8 cellular contexts compared by ENCODE assay signal in the genomic region with DNA sequence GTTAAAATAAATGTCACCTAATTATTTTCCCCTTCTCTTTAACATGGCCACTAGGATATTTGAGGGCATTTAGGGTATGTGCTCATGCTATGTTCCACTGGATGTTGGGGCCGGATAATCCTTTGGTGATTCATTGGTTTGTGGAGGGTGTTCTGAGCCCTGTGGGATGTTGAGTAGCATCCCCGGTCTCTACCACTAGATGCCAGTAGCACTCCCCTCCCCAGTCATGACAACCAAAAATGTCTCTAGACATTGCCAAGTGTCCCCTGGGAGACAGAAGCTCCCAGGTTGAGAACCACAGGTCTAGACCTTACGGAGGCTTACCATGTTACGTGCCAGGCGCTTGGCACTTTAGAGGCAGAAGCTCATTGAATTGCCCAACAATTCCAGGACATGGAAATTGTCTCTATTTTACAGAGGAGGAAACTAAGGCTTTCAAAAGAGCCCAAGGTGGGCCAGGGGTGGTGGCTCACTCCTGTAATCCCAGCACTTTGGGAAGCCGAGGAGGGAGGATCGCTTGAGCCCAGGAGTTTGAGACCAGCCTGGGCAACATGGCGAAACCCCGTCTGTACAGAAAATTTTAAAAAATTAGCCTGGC. TPM values are rescaled to one million over a fixed set of nuclear protein-coding genes. Genes with fewer than 3 reads are reported as not detected.
DNase-seq lines count a peak whose midpoint lies in the region; ATAC-seq, FAIRE-seq and TF ChIP-seq lines count a peak whose summit lies in the region.

No MANE protein-coding gene starts in this region.

- H3K27me3 ChIP-seq in HAP-1 (ENCODE audit: low read depth) (peaks cover 36% of the 10 kb centered on the region), body of pancreas (peaks cover 0 to 11% of the 10 kb centered on the region in 2 donors), lower lobe of right lung (ENCODE audit: low read depth) (peaks cover 48% of the 10 kb centered on the region)

- no TSS peak for BruUV-seq in OCI-LY7 (replicated peaks; lab: Mats Ljungman, UMichigan)

- H3K9me2 ChIP-seq in OCI-LY7 (ENCODE audit: insufficient read depth, low read length) = no peaks in the 10 kb centered on the region

- ATAC-seq in body of pancreas = no peak
- ATAC-seq in lower lobe of right lung = peak; percentile 35 to 38
- no peak for ATAC-seq in GM18502 (IDR thresholded peaks at IDR 0.05; ENCODE audit: poor library complexity, unreplicated experiment)

- H3K4me2 ChIP-seq in OCI-LY7 (ENCODE audit: low read length) = no peak overlapping the region

- H3K9me3 ChIP-seq in HAP-1 (no peaks in the 10 kb centered on the region), OCI-LY7 (ENCODE audit: low read length) (no peaks in the 10 kb centered on the region), body of pancreas (no peaks in the 10 kb centered on the region), lower lobe of right lung (no peaks in the 10 kb centered on the region)

- no peaks in the 10 kb centered on the region for H3K4me1 ChIP-seq in HAP-1
- no peaks in the 10 kb centered on the region for H3K4me1 ChIP-seq in OCI-LY7 (ENCODE audit: insufficient read depth, low read length, poor library complexity, severe bottlenecking)
- H3K4me1 ChIP-seq in body of pancreas = no peaks in the 10 kb centered on the region
- no peaks in the 10 kb centered on the region for H3K4me1 ChIP-seq in lower lobe of right lung

- no peak overlapping the region for H2AFZ ChIP-seq in OCI-LY7 (ENCODE audit: low read length)

- no peak overlapping the region for H3K27ac ChIP-seq in OCI-LY7 (ENCODE audit: low read depth, low read length, poor library complexity, severe bottlenecking)
- H3K27ac ChIP-seq in body of pancreas = no peak overlapping the region
- no peak overlapping the region for H3K27ac ChIP-seq in lower lobe of right lung

- FAIRE-seq in D721Med (lab: Jason Lieb, UNC) = no peak

- H3K36me3 ChIP-seq in HAP-1 (replicated peaks) (no peaks in the 10 kb centered on the region), OCI-LY7 (ENCODE audit: insufficient read depth, low read length) (no peaks in the 10 kb centered on the region), body of pancreas (replicated peaks in 1 of 2; ENCODE audit: insufficient read depth in 1 of 2, low read depth in 2 of 2) (no peaks in the 10 kb centered on the region), lower lobe of right lung (no peaks in the 10 kb centered on the region)

- intact Hi-C loops in OCI-LY7 (cut with micrococcal nuclease; ENCODE audit: unreplicated experiment) (loop anchor here (1.0 to 5.0 kb wide), 2 partner anchors 78 to 98 kb away; no protein-coding TSS in a partner anchor), body of pancreas (cut with DNase I) (no loop called here), lower lobe of right lung (cut with DNase I) (no loop called here)

- H4K20me1 ChIP-seq in OCI-LY7 (ENCODE audit: insufficient read depth, low read length) = no peaks in the 10 kb centered on the region

- WGBS in body of pancreas, 2 donors = 23 to 42% methylated on average over 9 of the region's 9 CpGs

- no peaks in the 10 kb centered on the region for H3K79me2 ChIP-seq in OCI-LY7 (ENCODE audit: insufficient read depth, low read depth, low read length)

- no peak for TF ChIP-seq POLR2A in body of pancreas (IDR thresholded peaks at IDR 0.05)

- in situ Hi-C loops in HAP-1 (cut with MboI; ENCODE audit: low sequenced_read_pairs) = no loop called here

- DNase-seq in D721Med (ENCODE audit: insufficient read length, low spot score) = peak; percentile 84
- peak; percentile 50 to 70 for DNase-seq in HAP-1 (ENCODE audit: low spot score in 2 of 2)
- peak; percentile 67 for DNase-seq in OCI-LY7 (ENCODE audit: low spot score)
- DNase-seq in body of pancreas = no peak
- DNase-seq in lower lobe of right lung = no peak
- DNase-seq in middle frontal gyrus (ENCODE audit: extremely low spot score, low spot score) = no peak
- no peak for DNase-seq in activated effector memory CD4-positive, alpha-beta T cell treated with Interleukin-2 at 50 U/mL for 16 hours

- CTCF ChIA-PET in OCI-LY7 (lab: Charles Lee; ENCODE audit: unreplicated experiment) = no interaction called here

- H3K4me3 ChIP-seq in HAP-1 = no peak overlapping the region
- H3K4me3 ChIP-seq in OCI-LY7 (ENCODE audit: low read depth, low read length, poor library complexity, severe bottlenecking) = no peak overlapping the region
- H3K4me3 ChIP-seq in body of pancreas = no peak overlapping the region
- no peak overlapping the region for H3K4me3 ChIP-seq in lower lobe of right lung

- POLR2A ChIA-PET in OCI-LY7 (lab: Charles Lee) = no interaction called here

- TF ChIP-seq CTCF in D721Med (IDR thresholded peaks at IDR 0.05; ENCODE audit: insufficient read depth, missing control alignments) = peak; percentile 34
- TF ChIP-seq CTCF in OCI-LY7 (conservative IDR thresholded peaks at IDR 0.05; ENCODE audit: low read length) = peak; percentile 85
- peak in 6 of 7 experiments; percentile 19 to 50 (median 40) for TF ChIP-seq CTCF in body of pancreas (IDR thresholded peaks at IDR 0.05)
- TF ChIP-seq CTCF in lower lobe of right lung (IDR thresholded peaks at IDR 0.05) = peak; percentile 47

RNA-seq across cellular contexts. Expression of a gene that starts 14.1 kb away (rescaled TPM):
- 0.03 TPM in 2 replicates for total RNA-seq in OCI-LY7 (2014; rRNA removed; shearing (Covaris generic))
- 10.7 and 13.1 TPM in 2 replicates for total RNA-seq in OCI-LY7 (2022)
- total RNA-seq in body of pancreas = 1 to 10 TPM in 1 of 2 donors, under 1 TPM in 1; 0.26 to 2.3 TPM
- total RNA-seq in lower lobe of right lung = 0.71 TPM

RNA-seq across cellular contexts. Expression of a gene that starts 17.6 kb away (rescaled TPM):
- 1.0 and 2.0 TPM in 2 replicates for total RNA-seq in OCI-LY7 (2014; rRNA removed; shearing (Covaris generic))
- total RNA-seq in OCI-LY7 (2022) (4.2 and 4.5 TPM in 2 replicates), body of pancreas (10 to 100 TPM in 1 of 2 donors, 1 to 10 TPM in 1; 5.2 to 24.1 TPM), lower lobe of right lung (9.8 TPM)

RNA-seq across cellular contexts. Expression of a gene that starts 56.3 kb away (rescaled TPM):
- 15.2 and 20.0 TPM in 2 replicates for total RNA-seq in OCI-LY7 (2014; rRNA removed; shearing (Covaris generic))
- total RNA-seq in OCI-LY7 (2022) (11.4 and 14.2 TPM in 2 replicates), body of pancreas (not detected), lower lobe of right lung (5.2 TPM)

Comparison
In these comparisons a context has a peak if more than half of its experiments do, and no peak if none do; other contexts are left out.
1. DNase-seq: peak in D721Med (single experiment), HAP-1 (2 of 2) and OCI-LY7 (single experiment); none in body of pancreas (0 of 4), lower lobe of right lung (single experiment), middle frontal gyrus (single experiment) and activated effector memory CD4-positive, alpha-beta T cell treated with Interleukin-2 at 50 U/mL for 16 hours (single experiment).
2. CTCF ChIP-seq: peak in every context shown above with its lines; median percentile 85 in OCI-LY7; 47 in lower lobe of right lung; 40 in body of pancreas; 34 in D721Med.
3. ATAC-seq: peak in lower lobe of right lung (2 of 2); none in body of pancreas (single experiment) and GM18502 (single experiment).